Comparison of ENCODE assay signal across 21 cellular contexts in the genomic region with DNA sequence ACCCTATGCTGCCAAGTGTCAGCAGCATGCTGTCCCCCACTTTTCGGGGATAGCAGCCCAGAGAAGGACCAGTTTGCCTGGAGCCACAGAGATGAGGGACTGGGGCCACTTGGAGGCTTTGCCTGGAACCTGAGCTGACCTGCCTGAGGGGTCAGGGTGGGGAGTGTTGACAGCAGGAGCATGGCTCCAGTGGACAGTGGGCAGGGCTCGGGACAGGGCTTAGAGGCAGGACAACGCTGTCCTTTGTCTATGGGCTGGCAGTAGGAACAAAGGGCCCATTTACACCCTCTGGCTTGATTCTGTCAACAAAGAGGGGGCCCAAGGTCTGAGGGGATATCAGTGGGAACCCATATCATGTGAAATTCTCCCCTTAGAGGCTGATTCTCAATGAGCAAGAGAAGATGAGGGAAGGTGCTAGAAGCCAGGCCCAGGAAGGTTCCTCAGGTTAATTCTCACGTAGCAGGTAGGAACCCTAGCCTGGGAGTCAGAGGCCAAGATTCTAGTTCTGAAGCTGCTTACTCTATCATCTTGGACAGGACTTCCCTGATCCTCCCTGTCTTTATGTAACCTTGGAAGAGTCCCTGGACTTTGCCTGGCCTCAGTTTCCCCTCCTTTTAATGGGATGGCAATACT. TPM values are rescaled to one million over a fixed set of nuclear protein-coding genes. Genes with fewer than 3 reads are reported as not detected.
DNase-seq lines count a peak whose midpoint lies in the region; FAIRE-seq and TF ChIP-seq lines count a peak whose summit lies in the region.
"Had no signal": no experiment of that assay in that cellular context is flagged by ENCODE, and none has a peak within 500 bp of the region (broad histone marks: within the 10 kb centered on the region; RNA-seq: fewer than 3 reads in every experiment).

No MANE protein-coding gene starts in this region.

- intact Hi-C loops in testis (cut with DNase I; ENCODE audit: low total_unique reads) = no loop called here
- intact Hi-C loops in kidney (cut with DNase I) = no loop called here

- WGBS in H1 (ENCODE audit: extremely low coverage in 1 of 2, insufficient coverage in 1 of 2, insufficient read length in 1 of 2, insufficient replicate concordance in 2 of 2, low coverage in 1 of 2, low lambda C conversion rate in 2 of 2, missing lambda C conversion rate in 1 of 2), 2 experiments = 95% methylated on average over 4 of the region's 4 CpGs; no CpG with 5 or more reads in 1 of the 2 experiments
- WGBS in testis, 2 donors = 53 to 73% methylated on average over 4 of the region's 4 CpGs

- TF ChIP-seq RAD21 in H1 (IDR thresholded peaks at IDR 0.05 in 1 of 2, conservative IDR thresholded peaks at IDR 0.05 in 1 of 2; ENCODE audit: low read depth in 2 of 2, low read length in 2 of 2) = no peak

- CTCF ChIA-PET in H1 (lab: Charles Lee; ENCODE audit: partially characterized antibody) = interaction anchor here (0.8 to 4.6 kb wide), 8 partner anchors 10 to 85 kb away, joined by 3 to 28 read pairs (median 4); no protein-coding TSS in a partner anchor

- H3K4me1 ChIP-seq in H1 (replicated peaks in 1 of 4; ENCODE audit: control insufficient read depth in 3 of 4, insufficient read depth in 4 of 4, low read length in 3 of 4) = peaks cover 0 to 33% (median 18%) of the 10 kb centered on the region in 4 experiments; a peak in 5 of 7 replicates
- peaks cover 18% of the 10 kb centered on the region for H3K4me1 ChIP-seq in testis
- no peaks in the 10 kb centered on the region for H3K4me1 ChIP-seq in kidney (ENCODE audit: control insufficient read depth in 1 of 2, insufficient read depth in 1 of 2, low read depth in 1 of 2, low read length in 2 of 2)

- TF ChIP-seq EP300 in H1 (IDR thresholded peaks at IDR 0.05; ENCODE audit: borderline replicate concordance in 1 of 2, low read depth in 2 of 2, low read length in 2 of 2) = no peak

- peak overlapping the region; percentile 80 for H2BK20ac ChIP-seq in H1 (ENCODE audit: low read length)

- peak overlapping the region; percentile 20 for H4K91ac ChIP-seq in H1 (replicated peaks; ENCODE audit: insufficient read length, low read length)

- H2BK5ac ChIP-seq in H1 (ENCODE audit: low read depth, low read length) = peak overlapping the region; percentile 66; the same call in 1 of the 2 replicates

- TF ChIP-seq POLR2A in H1 (IDR thresholded peaks at IDR 0.05; ENCODE audit: control extremely low read depth in 1 of 2, low read depth in 2 of 2, low read length in 2 of 2) (no peak), testis (IDR thresholded peaks at IDR 0.05) (no peak)

- no peak overlapping the region for H4K8ac ChIP-seq in H1 (ENCODE audit: extremely low read depth, insufficient read depth, low read length)

- H4K20me1 ChIP-seq in H1 (replicated peaks in 1 of 2; ENCODE audit: control insufficient read depth in 1 of 2, insufficient read depth in 2 of 2, low read length in 2 of 2) = no peaks in the 10 kb centered on the region

- H3K4ac ChIP-seq in H1 (replicated peaks; ENCODE audit: insufficient read length, low read depth, low read length) = no peak overlapping the region

- peak; percentile 39 for DNase-seq in activated CD8-positive, alpha-beta memory T cell treated with anti-CD3 and anti-CD28 coated beads, Interleukin-2, amount 50 U/mL, for 48 hours
- DNase-seq in activated CD8-positive, alpha-beta memory T cell treated with anti-CD3 and anti-CD28 coated beads, Interleukin-2, amount 50 U/mL, for 4 hours = no peak
- peak in 1 of 2 experiments; percentile 7 for DNase-seq in H1 (ENCODE audit: low read depth in 1 of 2, low spot score in 2 of 2)
- peak; percentile 81 for DNase-seq in middle frontal gyrus (ENCODE audit: extremely low spot score, low spot score)
- peak; percentile 92 for DNase-seq in testis
- no peak for DNase-seq in kidney
- no peak for DNase-seq in iPS-NIHi7 (ENCODE audit: extremely low spot score)
- DNase-seq in T-helper 9 cell = no peak
- DNase-seq: 8988T; activated CD4-positive, alpha-beta T cell treated with anti-CD3 and anti-CD28 coated beads, Interleukin-2, amount 10 ng/mL, durations not matched to agents 24 days and 14 days; activated naive CD8-positive, alpha-beta T cell treated with anti-CD3 and anti-CD28 coated beads for 36 hours; activated T-cell treated with anti-CD3 and anti-CD28 coated beads, Interleukin-2, amount 50 U/mL, for 1 hour; central memory CD4-positive, alpha-beta T cell; DMS79 treated with DMSO at 0.1 percent for 48 hours; NCI-H226; SIG-M5; T1000 had no signal

- no peaks in the 10 kb centered on the region for H3K9me3 ChIP-seq in H1 (ENCODE audit: insufficient read depth in 2 of 2, low read depth in 1 of 2, low read length in 1 of 2)
- no peaks in the 10 kb centered on the region for H3K9me3 ChIP-seq in testis
- H3K9me3 ChIP-seq in kidney (ENCODE audit: control insufficient read depth in 1 of 2, low read length in 2 of 2) = no peaks in the 10 kb centered on the region

- no peak overlapping the region for H2BK120ac ChIP-seq in H1 (replicated peaks; ENCODE audit: low read depth, low read length)

- no peaks in the 10 kb centered on the region for H3K79me1 ChIP-seq in H1 (ENCODE audit: low read depth, low read length)

- no peak for FAIRE-seq in H1 (lab: Jason Lieb, UNC)
- FAIRE-seq in kidney (lab: Jason Lieb, UNC) = no peak

- H3K4me3 ChIP-seq in H1 (ENCODE audit: extremely low read depth in 1 of 4, insufficient read depth in 2 of 4, low read depth in 3 of 4, low read length in 4 of 4) (no peak overlapping the region), testis (no peak overlapping the region), kidney (ENCODE audit: low read length in 2 of 2) (no peak overlapping the region)

- no peaks in the 10 kb centered on the region for H3K36me3 ChIP-seq in H1 (ENCODE audit: control insufficient read depth in 2 of 4, insufficient read depth in 4 of 4, low read length in 3 of 4)
- no peaks in the 10 kb centered on the region for H3K36me3 ChIP-seq in testis (ENCODE audit: low read depth, missing control alignments)
- no peaks in the 10 kb centered on the region for H3K36me3 ChIP-seq in kidney (ENCODE audit: control insufficient read depth in 1 of 2, insufficient read depth in 2 of 2, low read length in 2 of 2)

- H3K27ac ChIP-seq in H1 (ENCODE audit: low read depth, low read length) = no peak overlapping the region
- peak overlapping the region; percentile 53 to 74 for H3K27ac ChIP-seq in testis
- H3K27ac ChIP-seq in kidney (ENCODE audit: low read depth in 2 of 2, low read length in 2 of 2) = no peak overlapping the region
- H3K27ac ChIP-seq: C4-2B had no signal

- POLR2A ChIA-PET in H1 (lab: Charles Lee; ENCODE audit: partially characterized antibody) = interaction anchor here (0.7 kb wide), 1 partner anchor 14 kb away, joined by 3 read pairs; no protein-coding TSS in a partner anchor

- H3K23ac ChIP-seq in H1 (ENCODE audit: insufficient read length) = no peak overlapping the region

- peak overlapping the region; percentile 89 for H3K18ac ChIP-seq in H1 (ENCODE audit: extremely low read depth, low read length)

- H2BK12ac ChIP-seq in H1 (ENCODE audit: low read depth, low read length) = peak overlapping the region; percentile 99; the same call in 1 of the 2 replicates

- peak overlapping the region; percentile 83 for H2BK15ac ChIP-seq in H1 (ENCODE audit: low read length)

- H3K4me2 ChIP-seq in H1 (ENCODE audit: insufficient read depth in 1 of 2, low read depth in 2 of 2, low read length in 2 of 2) = no peak overlapping the region

- no peak overlapping the region for H3K56ac ChIP-seq in H1 (replicated peaks; ENCODE audit: insufficient read length, low read depth, low read length)

- H2AFZ ChIP-seq in H1 (ENCODE audit: low read length) = no peak overlapping the region

- no peak overlapping the region for H3K9ac ChIP-seq in H1 (replicated peaks in 1 of 4; ENCODE audit: extremely low read depth in 1 of 4, low read depth in 3 of 4, low read length in 3 of 4)
- no peak overlapping the region for H3K9ac ChIP-seq in kidney (ENCODE audit: low read length in 2 of 2)

- no peak overlapping the region for H4K5ac ChIP-seq in H1 (ENCODE audit: insufficient read length, low read depth, low read length)

- H2AK5ac ChIP-seq in H1 (ENCODE audit: low read depth, low read length) = peak overlapping the region; percentile 56; the same call in 1 of the 2 replicates

- H3K14ac ChIP-seq in H1 (ENCODE audit: insufficient read length) = no peak overlapping the region

- TF ChIP-seq CTCF in H1 (IDR thresholded peaks at IDR 0.05; ENCODE audit: control extremely low read depth in 1 of 3, insufficient read depth in 1 of 3, low read depth in 1 of 3, low read length in 3 of 3) (no peak), testis (IDR thresholded peaks at IDR 0.05) (no peak), kidney (IDR thresholded peaks at IDR 0.05; ENCODE audit: borderline replicate concordance, extremely low read depth, insufficient read depth) (no peak)

- H3K27me3 ChIP-seq in H1 (replicated peaks in 1 of 4; ENCODE audit: control insufficient read depth in 3 of 4, extremely low read depth in 1 of 4, insufficient read depth in 3 of 4, low read length in 3 of 4) (0 out of 7 replicates have a peak, but pooled peaks cover 0 to 3% (median 0%) of the 10 kb centered on the region in 4 experiments), testis (no peaks in the 10 kb centered on the region)

- no peaks in the 10 kb centered on the region for H3K23me2 ChIP-seq in H1 (ENCODE audit: low read depth, low read length)

- H3K79me2 ChIP-seq in H1 (ENCODE audit: control insufficient read depth in 1 of 2, insufficient read depth in 2 of 2, low read length in 2 of 2) = no peaks in the 10 kb centered on the region

RNA-seq across cellular contexts. Expression of gene HHATL, which starts 29.7 kb away (rescaled TPM):
- not detected in 2 replicates for total RNA-seq in H1 (2021; fragmentation: NEBNext Ultra II Directional; extraction: Animal tissue kit (Norgen Biotek cat#: 25700))
- polyA plus RNA-seq in H1 (2011; rRNA removed) (0.16 and 0.18 TPM in 2 replicates), testis (ENCODE audit: insufficient read depth, low read depth, low replicate concordance) (6.1 TPM), kidney (ENCODE audit: insufficient read depth, low read depth, low replicate concordance) (not detected)
- 0.45 TPM for polyA plus RNA-seq in H1 (2011; cell fraction: cytosol; rRNA removed)
- 1.0 TPM for polyA plus RNA-seq in H1 (2011; cell fraction: nucleus; rRNA removed)
- 0.11 to 0.64 TPM (median 0.47 TPM) in 3 of 4 replicates, not detected in the other for polyA plus RNA-seq in H1 (2012, experiment 1 of 2)
- polyA plus RNA-seq in H1 (2012, experiment 2 of 2) = not detected
- 0.08 TPM for polyA plus RNA-seq in H1 (2013, experiment 1 of 2)
- polyA plus RNA-seq in H1 (2013, experiment 2 of 2) = 0.24 TPM
- 0.50 TPM in 1 of 2 replicates, not detected in the other for polyA minus RNA-seq in H1 (2011; rRNA and poly(A)+ RNA removed)
- polyA minus RNA-seq in H1 (2011; cell fraction: cytosol; rRNA and poly(A)+ RNA removed) = not detected
- not detected for polyA minus RNA-seq in H1 (2011; cell fraction: nucleus; rRNA and poly(A)+ RNA removed)
- total RNA-seq in testis (1 to 10 TPM; 6.4 to 7.2 TPM), kidney (not detected)
- total RNA-seq: activated CD4-positive, alpha-beta T cell treated with anti-CD3 and anti-CD28 coated beads, Interleukin-2, amount 10 ng/mL, durations not matched to agents 24 days and 14 days; activated naive CD8-positive, alpha-beta T cell treated with anti-CD3 and anti-CD28 coated beads for 36 hours; fibroblast of villous mesenchyme; pulmonary artery endothelial cell had no signal

RNA-seq across cellular contexts. Expression of gene CCDC13, which starts 40.7 kb away (rescaled TPM):
- total RNA-seq in H1 (2021; fragmentation: NEBNext Ultra II Directional; extraction: Animal tissue kit (Norgen Biotek cat#: 25700)) = not detected in 2 replicates
- 0.06 and 0.09 TPM in 2 replicates for polyA plus RNA-seq in H1 (2011; rRNA removed)
- 0.47 TPM for polyA plus RNA-seq in H1 (2011; cell fraction: cytosol; rRNA removed)
- 0.63 TPM for polyA plus RNA-seq in H1 (2011; cell fraction: nucleus; rRNA removed)
- polyA plus RNA-seq in H1 (2012, experiment 1 of 2) = 0.17 to 0.50 TPM in 2 of 4 replicates, not detected in the others
- polyA plus RNA-seq in H1 (2012, experiment 2 of 2) = not detected
- 0.34 TPM for polyA plus RNA-seq in H1 (2013, experiment 1 of 2)
- polyA plus RNA-seq in H1 (2013, experiment 2 of 2) = 0.40 TPM
- 0.19 TPM in 1 of 2 replicates, not detected in the other for polyA minus RNA-seq in H1 (2011; rRNA and poly(A)+ RNA removed)
- polyA minus RNA-seq in H1 (2011; cell fraction: cytosol; rRNA and poly(A)+ RNA removed) = not detected
- polyA minus RNA-seq in H1 (2011; cell fraction: nucleus; rRNA and poly(A)+ RNA removed) = not detected
- total RNA-seq in testis = 10 to 100 TPM in 1 of 2 donors, 1 to 10 TPM in 1; 6.5 to 12.5 TPM
- 23.0 TPM for polyA plus RNA-seq in testis (ENCODE audit: insufficient read depth, low read depth, low replicate concordance)
- total RNA-seq in kidney = 5.3 TPM
- 7.0 TPM for polyA plus RNA-seq in kidney (ENCODE audit: insufficient read depth, low read depth, low replicate concordance)

RNA-seq across cellular contexts. Expression of gene KLHL40, which starts 47.0 kb away (rescaled TPM):
- not detected in 2 replicates for total RNA-seq in H1 (2021; fragmentation: NEBNext Ultra II Directional; extraction: Animal tissue kit (Norgen Biotek cat#: 25700))
- polyA plus RNA-seq in H1 (2011; rRNA removed) = 0.02 TPM in 1 of 2 replicates, not detected in the other
- polyA plus RNA-seq in H1 (2011; cell fraction: cytosol; rRNA removed) = not detected
- not detected for polyA plus RNA-seq in H1 (2011; cell fraction: nucleus; rRNA removed)
- polyA plus RNA-seq in H1 (2012, experiment 1 of 2) = not detected in 4 replicates
- not detected for polyA plus RNA-seq in H1 (2012, experiment 2 of 2)
- polyA plus RNA-seq in H1 (2013, experiment 1 of 2) = not detected
- polyA plus RNA-seq in H1 (2013, experiment 2 of 2) = not detected
- not detected in 2 replicates for polyA minus RNA-seq in H1 (2011; rRNA and poly(A)+ RNA removed)
- not detected for polyA minus RNA-seq in H1 (2011; cell fraction: cytosol; rRNA and poly(A)+ RNA removed)
- not detected for polyA minus RNA-seq in H1 (2011; cell fraction: nucleus; rRNA and poly(A)+ RNA removed)
- 1 to 10 TPM in 1 of 2 donors, under 1 TPM in 1; 0.62 to 3.1 TPM for total RNA-seq in testis
- 3.2 TPM for polyA plus RNA-seq in testis (ENCODE audit: insufficient read depth, low read depth, low replicate concordance)
- total RNA-seq in kidney = not detected
- polyA plus RNA-seq in kidney (ENCODE audit: insufficient read depth, low read depth, low replicate concordance) = not detected
- total RNA-seq: activated CD4-positive, alpha-beta T cell treated with anti-CD3 and anti-CD28 coated beads, Interleukin-2, amount 10 ng/mL, durations not matched to agents 24 days and 14 days; activated naive CD8-positive, alpha-beta T cell treated with anti-CD3 and anti-CD28 coated beads for 36 hours; fibroblast of villous mesenchyme; pulmonary artery endothelial cell; subcutaneous adipose tissue had no signal

Comparison
In these comparisons a context has a peak if more than half of its experiments do, and no peak if none do; other contexts are left out.
1. DNase-seq: peak in activated CD8-positive, alpha-beta memory T cell treated with anti-CD3 and anti-CD28 coated beads, Interleukin-2, amount 50 U/mL, for 48 hours (single experiment), middle frontal gyrus (single experiment) and testis (single experiment); none in activated CD8-positive, alpha-beta memory T cell treated with anti-CD3 and anti-CD28 coated beads, Interleukin-2, amount 50 U/mL, for 4 hours (single experiment), kidney (single experiment), iPS-NIHi7 (single experiment) and T-helper 9 cell (single experiment).
2. H3K27ac ChIP-seq: peak in testis (2 of 2); none in H1 (single experiment) and kidney (0 of 2).